1 cellular context compared by ENCODE assay signal in genomic region chr16:2088759-2089358, GRCh38.
TF ChIP-seq lines count a peak whose summit lies in the region.

No MANE protein-coding gene starts in this region.

TF ChIP-seq in endothelial cell of umbilical vein, 7 proteins besides CTCF, POLR2A, EP300 and RAD21:
- TF ChIP-seq GATA2 (IDR thresholded peaks at IDR 0.05; ENCODE audit: insufficient read depth, insufficient read length, low read depth, low read length) (no peak), FOS (IDR thresholded peaks at IDR 0.05; ENCODE audit: borderline replicate concordance, insufficient read depth, low read length) (no peak), POLR2AphosphoS5 (IDR thresholded peaks at IDR 0.05; ENCODE audit: insufficient read depth, low read depth, low read length) (no peak), JUN (IDR thresholded peaks at IDR 0.05; ENCODE audit: borderline replicate concordance, insufficient read depth, insufficient read length, low read depth) (no peak), MYC (IDR thresholded peaks at IDR 0.05; ENCODE audit: low read depth, low read length) (no peak), MAX (IDR thresholded peaks at IDR 0.05; ENCODE audit: insufficient read depth, insufficient read length) (no peak), EZH2 (IDR thresholded peaks at IDR 0.05; ENCODE audit: borderline replicate concordance, low read depth, low read length, severe bottlenecking) (no peak)
